2 cellular contexts compared by ENCODE assay signal in genomic region chr13:112449545-112449930, GRCh38.
TF ChIP-seq lines count a peak whose summit lies in the region.

No MANE protein-coding gene starts in this region.

TF ChIP-seq in SK-N-SH, 30 proteins besides CTCF, POLR2A, EP300 and RAD21 (continued from another document):
- TF ChIP-seq CHD2 (IDR thresholded peaks at IDR 0.05; ENCODE audit: low read length, partially characterized antibody) = no peak
- no peak for TF ChIP-seq ELF1 (IDR thresholded peaks at IDR 0.05)
- TF ChIP-seq USF1 (IDR thresholded peaks at IDR 0.05; ENCODE audit: borderline replicate concordance, low read depth) = no peak
- no peak for TF ChIP-seq FOSL2 (IDR thresholded peaks at IDR 0.05; ENCODE audit: borderline replicate concordance, low read depth)
- no peak for TF ChIP-seq PBX3 (IDR thresholded peaks at IDR 0.05)

TF ChIP-seq in SK-N-SH treated with all-trans-retinoic acid at 6 μM for 48 hours, 23 proteins besides CTCF, POLR2A, EP300 and RAD21 (continued from another document):
- TF ChIP-seq PATZ1 (CRISPR knock-in tag; IDR thresholded peaks at IDR 0.05; ENCODE audit: borderline replicate concordance) (no peak), ESRRG (CRISPR knock-in tag; IDR thresholded peaks at IDR 0.05) (no peak), OSR1 (CRISPR knock-in tag; IDR thresholded peaks at IDR 0.05) (no peak), ZNF70 (CRISPR knock-in tag; IDR thresholded peaks at IDR 0.05) (no peak), TCF4 (CRISPR knock-in tag; IDR thresholded peaks at IDR 0.05; ENCODE audit: borderline replicate concordance) (no peak), ZNF8 (CRISPR knock-in tag; IDR thresholded peaks at IDR 0.05) (no peak), SNAI2 (CRISPR knock-in tag; IDR thresholded peaks at IDR 0.05) (no peak), RARB (CRISPR knock-in tag; IDR thresholded peaks at IDR 0.05) (no peak), POU6F1 (CRISPR knock-in tag; IDR thresholded peaks at IDR 0.05; ENCODE audit: borderline replicate concordance, low read depth) (no peak), GLIS3 (CRISPR knock-in tag; IDR thresholded peaks at IDR 0.05) (no peak), PPARA (CRISPR knock-in tag; IDR thresholded peaks at IDR 0.05; ENCODE audit: borderline replicate concordance) (no peak), TSHZ2 (CRISPR knock-in tag; IDR thresholded peaks at IDR 0.05) (no peak), CREB5 (CRISPR knock-in tag; IDR thresholded peaks at IDR 0.05; ENCODE audit: low read depth) (no peak), ISL1 (CRISPR knock-in tag; IDR thresholded peaks at IDR 0.05) (no peak), TOX (CRISPR knock-in tag; IDR thresholded peaks at IDR 0.05; ENCODE audit: borderline replicate concordance) (no peak), ZNF565 (CRISPR knock-in tag; conservative IDR thresholded peaks at IDR 0.05; ENCODE audit: low read depth) (no peak)
